Comparison of ENCODE assay signal across 1 cellular context in genomic region chr7:76300210-76300731, GRCh38.
TF ChIP-seq lines count a peak whose summit lies in the region.

No MANE protein-coding gene starts in this region.

TF ChIP-seq in IMR-90, 13 proteins besides CTCF, POLR2A, EP300 and RAD21 (continued from another document):
- no peak for TF ChIP-seq MXI1 (IDR thresholded peaks at IDR 0.05; ENCODE audit: borderline replicate concordance, low read depth, low read length)
- TF ChIP-seq SMC3 (IDR thresholded peaks at IDR 0.05; ENCODE audit: low read depth, low read length), result no peak
- TF ChIP-seq RFX5 (IDR thresholded peaks at IDR 0.05; ENCODE audit: low read depth, low read length), result no peak
- TF ChIP-seq RCOR1 (IDR thresholded peaks at IDR 0.05; ENCODE audit: insufficient replicate concordance, low read length), result no peak
- TF ChIP-seq USF2 (IDR thresholded peaks at IDR 0.05; ENCODE audit: low read depth, low read length), result no peak
- peak; percentile 45; the same call in 1 of the 2 replicates for TF ChIP-seq FOS (IDR thresholded peaks at IDR 0.05; ENCODE audit: low read depth, low read length)
- 0 out of 2 replicates have a peak, but pooled peaks have one; percentile 5 for TF ChIP-seq BHLHE40 (IDR thresholded peaks at IDR 0.05; ENCODE audit: low read depth, low read length)
- TF ChIP-seq MAFK (IDR thresholded peaks at IDR 0.05; ENCODE audit: low read depth, low read length), result 0 out of 2 replicates have a peak, but pooled peaks have one; percentile 4
TF ChIP-seq in IMR-90: peak in this region for 4.
